ENCODE assay signal across 9 cellular contexts in genomic region chr2:116510117-116510671, GRCh38.
A peak's percentile ranks its signal among the peaks of the same experiment; 100 is the strongest.
DNase-seq lines count a peak whose midpoint lies in the region; ATAC-seq, FAIRE-seq and TF ChIP-seq lines count a peak whose summit lies in the region.
"Had no signal": no experiment of that assay in that cellular context is flagged by ENCODE, and none has a peak within 500 bp of the region (broad histone marks: within the 10 kb centered on the region; RNA-seq: fewer than 3 reads in every experiment).

No MANE protein-coding gene starts in this region.

- H3K36me3 ChIP-seq in GM06990 (ENCODE audit: control insufficient read depth, insufficient read depth, low read length) (no peaks in the 10 kb centered on the region), HepG2 (replicated peaks in 1 of 2; ENCODE audit: control insufficient read depth in 1 of 2, insufficient read depth in 2 of 2, low read length in 2 of 2) (no peaks in the 10 kb centered on the region)
- no peaks in the 10 kb centered on the region for H3K36me3 ChIP-seq in effector memory CD4-positive, alpha-beta T cell (ENCODE audit: control insufficient read depth, insufficient read depth, low read length)

- TF ChIP-seq POLR2A in HepG2 (IDR thresholded peaks at IDR 0.05; ENCODE audit: insufficient read depth in 1 of 2, low read depth in 2 of 2, low read length in 2 of 2), result no peak

- H3K4me2 ChIP-seq in HepG2 (ENCODE audit: low read depth, low read length), result no peak overlapping the region

- no peaks in the 10 kb centered on the region for H4K20me1 ChIP-seq in HepG2 (ENCODE audit: insufficient read depth, low read length)

- CTCF ChIA-PET in HepG2 (lab: Yijun Ruan, JAX; ENCODE audit: low intra/inter-chr PET ratio, low total read pairs), result no interaction called here

- in situ Hi-C loops in HepG2 (cut with HindIII; ENCODE audit: extremely low pct_ligation_motif_present, low pct_unique_long_range_greater_than_20kb), result no loop called here

- H3K4me1 ChIP-seq in HepG2 (ENCODE audit: insufficient read depth, low read length), result no peaks in the 10 kb centered on the region
- no peaks in the 10 kb centered on the region for H3K4me1 ChIP-seq in effector memory CD4-positive, alpha-beta T cell (ENCODE audit: control insufficient read depth, insufficient read depth, low read length, poor library complexity, severe bottlenecking)

- H3K27ac ChIP-seq in HepG2 (ENCODE audit: extremely low read length, insufficient read depth, low read length), result no peak overlapping the region
- no peak overlapping the region for H3K27ac ChIP-seq in effector memory CD4-positive, alpha-beta T cell (ENCODE audit: insufficient read depth, low read length, poor library complexity, severe bottlenecking)

- peaks cover 78% of the 10 kb centered on the region for H3K9me3 ChIP-seq in HepG2 (ENCODE audit: low read length)
- H3K9me3 ChIP-seq in effector memory CD4-positive, alpha-beta T cell (ENCODE audit: control insufficient read depth, low read length), result peaks cover 4% of the 10 kb centered on the region

- H3K27me3 ChIP-seq in GM06990 (replicated peaks; ENCODE audit: control insufficient read depth, insufficient read depth, low read length) (no peaks in the 10 kb centered on the region), HepG2 (ENCODE audit: control insufficient read depth in 1 of 2, insufficient read depth in 2 of 2, low read length in 2 of 2) (no peaks in the 10 kb centered on the region)
- no peaks in the 10 kb centered on the region for H3K27me3 ChIP-seq in effector memory CD4-positive, alpha-beta T cell (replicated peaks; ENCODE audit: control insufficient read depth, insufficient read depth, low read length, poor library complexity, severe bottlenecking)

- no TSS peak for BruUV-seq in HepG2 (replicated peaks; lab: Mats Ljungman, UMichigan)

- DNase-seq in GM06990 (ENCODE audit: extremely low read depth, insufficient read length) (no peak), SHP77 treated with DMSO at 0.1 percent for 48 hours (lab: John Stamatoyannopoulos, UW) (peak; percentile 34), HepG2 (ENCODE audit: low spot score) (peak; percentile 14), dedifferentiated amniotic fluid mesenchymal stem cell (ENCODE audit: extremely low spot score) (no peak), cerebellum (ENCODE audit: low spot score) (no peak)
- DNase-seq in effector memory CD4-positive, alpha-beta T cell, result no peak
- DNase-seq: stimulated activated CD4-positive, alpha-beta T cell treated with anti-CD3 and anti-CD28 coated beads, Interleukin-12 subunit alpha, Interleukin-12 subunit beta, amount 100 ng/mL, for 4 hours had no signal

- no peak overlapping the region for H3K4me3 ChIP-seq in GM06990 (replicated peaks; ENCODE audit: low read depth, low read length)
- H3K4me3 ChIP-seq in HepG2 (replicated peaks in 1 of 3; ENCODE audit: insufficient read depth in 1 of 3, low read depth in 2 of 3, low read length in 3 of 3), result no peak overlapping the region
- no peak overlapping the region for H3K4me3 ChIP-seq in effector memory CD4-positive, alpha-beta T cell (ENCODE audit: insufficient read depth, low read depth, low read length, poor library complexity, severe bottlenecking)

- ATAC-seq in HepG2 (peak; percentile 74), GM18873 (IDR thresholded peaks at IDR 0.05; ENCODE audit: low FRiP score, unreplicated experiment) (no peak)

- H3K79me2 ChIP-seq in HepG2 (ENCODE audit: insufficient read depth, low read length), result no peaks in the 10 kb centered on the region

- no peak for TF ChIP-seq RAD21 in HepG2 (CRISPR knock-in tag; IDR thresholded peaks at IDR 0.05)

- H3K9ac ChIP-seq in HepG2 (ENCODE audit: insufficient read depth, low read depth, low read length), result no peak overlapping the region

- TF ChIP-seq CTCF in GM06990 (IDR thresholded peaks at IDR 0.05; ENCODE audit: insufficient read depth, low read length, poor library complexity, severe bottlenecking), result peak; percentile 25
- peak; percentile 49 for TF ChIP-seq CTCF in LNCAP (IDR thresholded peaks at IDR 0.05)
- peak; percentile 52 for TF ChIP-seq CTCF in HepG2 (CRISPR knock-in tag; IDR thresholded peaks at IDR 0.05)

- TF ChIP-seq EP300 in HepG2 (IDR thresholded peaks at IDR 0.05; ENCODE audit: low read depth in 2 of 2, low read length in 2 of 2) (no peak), HepG2 (CRISPR knock-in tag; IDR thresholded peaks at IDR 0.05; ENCODE audit: borderline replicate concordance) (no peak)

- H2AFZ ChIP-seq in HepG2 (ENCODE audit: low read length), result no peak overlapping the region

- FAIRE-seq in HepG2 (lab: Jason Lieb, UNC), result peak; percentile 30

- POLR2A ChIA-PET in HepG2 (lab: Yijun Ruan, JAX), result no interaction called here

- 3% methylated on average over 3 of the region's 3 CpGs for WGBS in HepG2 (ENCODE audit: low lambda C conversion rate)

- intact Hi-C loops in HepG2 (cut with micrococcal nuclease; ENCODE audit: unreplicated experiment), result loop anchor here (5.0 kb wide), 1 partner anchor 442 kb away; no protein-coding TSS in a partner anchor

TF ChIP-seq in HepG2, 621 proteins besides CTCF, POLR2A, EP300 and RAD21:
- TF ChIP-seq STAG1 (CRISPR knock-in tag; IDR thresholded peaks at IDR 0.05), result peak; percentile 22; the same call in 1 of the 2 replicates
- TF ChIP-seq SMC3 (IDR thresholded peaks at IDR 0.05; ENCODE audit: low read length), result peak; percentile 52
- no peak for TF ChIP-seq ZNF205 (CRISPR knock-in tag; IDR thresholded peaks at IDR 0.05)

Comparison
In these comparisons a context has a peak if more than half of its experiments do, and no peak if none do; other contexts are left out.
1. DNase-seq: peak in SHP77 treated with DMSO at 0.1 percent for 48 hours (single experiment) and HepG2 (single experiment); none in GM06990 (single experiment), effector memory CD4-positive, alpha-beta T cell (0 of 3), dedifferentiated amniotic fluid mesenchymal stem cell (single experiment) and cerebellum (single experiment).
2. Peak in every context shown above with its lines, with median percentiles within 50 percentile points of each other: CTCF ChIP-seq.